21 cellular contexts compared by ENCODE assay signal in the genomic region with DNA sequence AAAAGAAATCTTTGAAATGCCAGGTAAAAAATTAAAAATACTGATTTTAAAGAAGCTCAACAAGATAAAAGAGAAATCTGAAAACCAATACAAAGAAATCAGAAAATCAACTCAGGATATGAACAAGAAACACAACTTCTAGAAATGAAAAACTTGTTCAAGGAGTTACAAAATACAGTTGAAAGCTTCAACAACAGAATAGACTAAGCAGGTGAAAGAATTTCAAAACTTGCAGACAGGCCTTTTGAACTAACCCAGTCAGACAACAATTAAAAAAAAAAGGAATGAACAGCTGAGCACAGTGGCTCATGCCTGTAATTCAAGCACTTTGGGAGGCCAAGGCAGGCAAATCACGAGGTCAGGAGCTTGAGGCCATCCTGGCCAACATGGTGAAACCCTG.
"Had no signal": no experiment of that assay in that cellular context is flagged by ENCODE, and none has a peak within 500 bp of the region (broad histone marks: within the 10 kb centered on the region; RNA-seq: fewer than 3 reads in every experiment).

No MANE protein-coding gene starts in this region.

- ATAC-seq: effector memory CD8-positive, alpha-beta T cell; left ventricle myocardium superior; lower lobe of right lung; natural killer cell; psoas muscle; right cardiac atrium; stimulated activated naive CD8-positive, alpha-beta T cell treated with anti-CD3 and anti-CD28 coated beads, Interleukin-15, amount 100 ng/mL, for 72 hours; upper lobe of right lung had no signal

- H3K4me1 ChIP-seq: lower lobe of right lung, psoas muscle, suprapubic skin, upper lobe of right lung, uterus had no signal

- H3K36me3 ChIP-seq: lower lobe of right lung, ovary, transverse colon, upper lobe of right lung, uterus had no signal

- H3K4me3 ChIP-seq: lower lobe of right lung, ovary, psoas muscle, suprapubic skin, transverse colon, upper lobe of right lung, uterus had no signal

- FAIRE-seq: endometrium, keratinocyte had no signal

- DNase-seq: cortex of kidney; effector memory CD8-positive, alpha-beta T cell; left ventricle myocardium superior; lower lobe of right lung; natural killer cell; occipital lobe; ovary; posterior cingulate gyrus; psoas muscle; right cardiac atrium; stimulated activated CD4-positive, alpha-beta T cell treated with anti-CD3 and anti-CD28 coated beads, Interleukin-15, amount 100 ng/mL, for 24 hours; stimulated activated CD4-positive, alpha-beta T cell treated with anti-CD3 and anti-CD28 coated beads, Interleukin-4, amount 100 ng/mL, for 1 hour; stimulated activated CD8-positive, alpha-beta memory T cell treated with anti-CD3 and anti-CD28 coated beads, Interleukin-4, amount 100 ng/mL, for 48 hours; stimulated activated naive CD4-positive, alpha-beta T cell; stimulated activated naive CD8-positive, alpha-beta T cell treated with anti-CD3 and anti-CD28 coated beads, Interleukin-15, amount 100 ng/mL, for 72 hours; transverse colon; upper lobe of right lung; uterus had no signal

- H3K27me3 ChIP-seq: ovary, suprapubic skin, transverse colon, upper lobe of right lung, uterus had no signal

- H3K27ac ChIP-seq: lower lobe of right lung, ovary, psoas muscle, suprapubic skin, transverse colon, upper lobe of right lung, uterus had no signal
